ENCODE assay signal across 14 cellular contexts in the genomic region with DNA sequence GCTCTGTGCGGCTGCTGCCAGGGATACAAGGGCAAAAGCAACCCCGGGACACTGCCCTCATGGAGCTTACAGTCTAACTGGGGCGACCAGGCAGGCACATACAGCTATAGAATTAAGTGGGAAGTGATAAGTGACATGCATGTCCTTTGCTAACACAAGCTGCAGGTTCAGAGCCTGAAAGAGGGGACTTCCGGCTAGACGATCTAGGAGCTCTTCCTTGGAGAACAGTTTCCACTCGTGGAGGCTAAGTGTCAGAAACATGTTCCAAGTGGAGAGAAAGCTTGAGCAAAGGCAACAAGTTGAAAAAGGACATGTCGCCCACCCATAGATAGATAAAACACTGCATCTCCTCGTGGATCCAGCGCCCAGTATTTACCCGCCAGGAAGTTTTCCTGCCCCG. TPM values are rescaled to one million over a fixed set of nuclear protein-coding genes. Genes with fewer than 3 reads are reported as not detected.
DNase-seq lines count a peak whose midpoint lies in the region; ATAC-seq and TF ChIP-seq lines count a peak whose summit lies in the region.
"Had no signal": no experiment of that assay in that cellular context is flagged by ENCODE, and none has a peak within 500 bp of the region (broad histone marks: within the 10 kb centered on the region; RNA-seq: fewer than 3 reads in every experiment).

No MANE protein-coding gene starts in this region.

- TF ChIP-seq CTCF in Peyer's patch (IDR thresholded peaks at IDR 0.05) (no peak), spleen (IDR thresholded peaks at IDR 0.05 in 8 of 11, conservative IDR thresholded peaks at IDR 0.05 in 3 of 11) (no peak), heart right ventricle (IDR thresholded peaks at IDR 0.05) (no peak)

- peaks cover 0 to 28% (median 3%) of the 10 kb centered on the region in 4 donors for H3K4me1 ChIP-seq in Peyer's patch
- peaks cover 13 to 100% (median 70%) of the 10 kb centered on the region in 6 donors for H3K4me1 ChIP-seq in spleen
- peaks cover 5 to 77% (median 47%) of the 10 kb centered on the region in 9 donors for H3K4me1 ChIP-seq in heart right ventricle

- TF ChIP-seq POLR2A in Peyer's patch (IDR thresholded peaks at IDR 0.05) (no peak), spleen (IDR thresholded peaks at IDR 0.05) (no peak)

- 7 to 14% (median 12%) methylated on average over 11 of the region's 11 CpGs for WGBS in spleen, 5 donors
- 16 to 19% methylated on average over 11 of the region's 11 CpGs for WGBS in heart right ventricle, 2 donors

- H3K4me3 ChIP-seq in Peyer's patch (peak overlapping the region; percentile 32 to 59 (median 45)), iPS-18c (ENCODE audit: insufficient read depth, low read depth, low read length) (0 out of 2 replicates have a peak overlapping the region, but pooled peaks have one; percentile 10), spleen (peak overlapping the region; percentile 18 to 77 (median 58)), heart right ventricle (no peak overlapping the region)
- H3K4me3 ChIP-seq: right lobe of liver, SJSA1 had no signal

- DNase-seq in SKM-1 (lab: John Stamatoyannopoulos, UW; ENCODE audit: unreplicated experiment) = peak; percentile 17
- DNase-seq in SKM-1 treated with dmso at 0.1 percent for 144 hours (lab: John Stamatoyannopoulos, UW; ENCODE audit: unreplicated experiment) = no peak
- no peak for DNase-seq in Peyer's patch
- no peak for DNase-seq in spleen
- no peak for DNase-seq in NCI-H2196 treated with DMSO at 0.1 percent for 48 hours (lab: John Stamatoyannopoulos, UW; ENCODE audit: unreplicated experiment)
- no peak for DNase-seq in heart right ventricle
- no peak for DNase-seq in NCI-H2029 treated with DMSO at 0.1 percent for 48 hours (lab: John Stamatoyannopoulos, UW)
- DNase-seq: 8988T; activated CD4-positive, alpha-beta T cell treated with anti-CD3 and anti-CD28 coated beads for 1 hour; central memory CD4-positive, alpha-beta T cell; NK-92 treated with Interleukin-12 subunit alpha and Interleukin-12 subunit beta, amount 100 ng/mL, for 24 hours had no signal

- H3K36me3 ChIP-seq in Peyer's patch = no peaks in the 10 kb centered on the region
- peaks cover 0 to 18% (median 0%) of the 10 kb centered on the region in 6 donors for H3K36me3 ChIP-seq in spleen
- no peaks in the 10 kb centered on the region for H3K36me3 ChIP-seq in heart right ventricle
- H3K36me3 ChIP-seq: right lobe of liver, SJSA1 had no signal

- H3K27me3 ChIP-seq in Peyer's patch (peaks cover 0 to 24% of the 10 kb centered on the region in 2 donors), spleen (replicated peaks in 1 of 7) (peaks cover 4 to 100% (median 94%) of the 10 kb centered on the region in 7 donors), heart right ventricle (peaks cover 68 to 100% (median 99%) of the 10 kb centered on the region in 7 donors)

- ATAC-seq in heart right ventricle = no peak

- H3K9me3 ChIP-seq in Peyer's patch = no peaks in the 10 kb centered on the region
- peaks cover 2% of the 10 kb centered on the region for H3K9me3 ChIP-seq in iPS-18c (ENCODE audit: control insufficient read depth, insufficient read depth, low read length)
- H3K9me3 ChIP-seq in spleen = no peaks in the 10 kb centered on the region
- H3K9me3 ChIP-seq in heart right ventricle = no peaks in the 10 kb centered on the region
- H3K9me3 ChIP-seq: right lobe of liver, SJSA1 had no signal

- intact Hi-C loops in spleen (cut with DNase I; ENCODE audit: low total_unique reads) (loop anchor here (10.0 kb wide), 1 partner anchor 97 kb away; a partner anchor contains a TSS), heart right ventricle (cut with DNase I) (no loop called here)

- H3K27ac ChIP-seq in Peyer's patch (peak overlapping the region; percentile 70 to 92 (median 80)), spleen (peak overlapping the region in 7 of 8 donors; percentile 81 to 95 (median 87)), heart right ventricle (no peak overlapping the region)
- H3K27ac ChIP-seq: right lobe of liver, SJSA1 had no signal

RNA-seq across cellular contexts. Expression of a gene that starts 0.5 kb away (rescaled TPM):
- total RNA-seq in Peyer's patch = 10 to 100 TPM in 2 of 4 donors, 1 to 10 TPM in 2; 4.9 to 19.0 (median 8.7) TPM
- 10 to 100 TPM; 27.4 to 69.1 (median 38.7) TPM for total RNA-seq in spleen
- polyA plus RNA-seq in spleen = 10 to 100 TPM; 10.8 to 29.3 (median 11.4) TPM
- total RNA-seq in heart right ventricle = not detected
- not detected for polyA plus RNA-seq in heart right ventricle
- total RNA-seq: SJSA1 had no signal

Comparison
In these comparisons a context has a peak if more than half of its experiments do, and no peak if none do; other contexts are left out.
1. H3K27ac ChIP-seq: peak in Peyer's patch (4 of 4) and spleen (7 of 8); none in heart right ventricle (0 of 10).
2. H3K4me3 ChIP-seq: peak in Peyer's patch (4 of 4), iPS-18c (single experiment) and spleen (8 of 8); none in heart right ventricle (0 of 10).
3. RNA of a gene that starts 0.5 kb away (total RNA-seq): 27.4 to 69.1 TPM in spleen and 4.9 to 19.0 TPM in Peyer's patch; not detected in heart right ventricle; every median in the first group is over 4 times any median in the second.